In the genomic region with DNA sequence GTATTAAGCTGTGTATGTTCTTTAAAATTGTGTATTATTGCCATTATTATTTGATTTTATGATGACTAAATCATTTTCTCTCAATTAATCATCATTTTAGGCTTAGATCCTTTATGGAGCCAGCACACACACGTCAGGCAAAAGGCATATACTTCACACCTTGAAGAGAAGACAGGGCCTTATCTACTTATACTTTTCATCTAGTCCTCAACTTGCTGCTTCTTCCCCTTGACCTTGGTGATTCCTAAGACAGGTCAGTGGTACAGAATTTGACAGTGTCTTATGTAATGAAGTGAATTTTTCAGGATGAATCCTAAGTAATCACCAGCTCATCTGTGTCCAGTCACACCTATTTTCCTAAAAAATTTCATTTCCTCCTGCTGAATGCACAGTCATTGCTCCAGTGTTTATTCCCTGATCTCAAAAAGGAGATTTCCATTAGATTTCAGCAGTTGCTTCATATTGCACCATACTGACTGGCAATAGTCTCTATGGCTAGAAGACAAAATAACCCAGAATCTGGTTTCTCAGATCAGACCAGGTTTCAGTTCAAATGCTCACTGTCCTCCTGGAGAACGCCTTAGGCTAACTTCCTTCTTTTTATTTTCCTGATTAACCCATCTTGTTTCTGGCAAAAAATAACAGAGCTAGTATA, we compare ENCODE assay signal across 1 cellular context.
TF ChIP-seq lines count a peak whose summit lies in the region.

No MANE protein-coding gene starts in this region.

TF ChIP-seq in K562, 482 proteins besides CTCF, POLR2A, EP300 and RAD21 (continued from another document):
- TF ChIP-seq, protein P1, sequence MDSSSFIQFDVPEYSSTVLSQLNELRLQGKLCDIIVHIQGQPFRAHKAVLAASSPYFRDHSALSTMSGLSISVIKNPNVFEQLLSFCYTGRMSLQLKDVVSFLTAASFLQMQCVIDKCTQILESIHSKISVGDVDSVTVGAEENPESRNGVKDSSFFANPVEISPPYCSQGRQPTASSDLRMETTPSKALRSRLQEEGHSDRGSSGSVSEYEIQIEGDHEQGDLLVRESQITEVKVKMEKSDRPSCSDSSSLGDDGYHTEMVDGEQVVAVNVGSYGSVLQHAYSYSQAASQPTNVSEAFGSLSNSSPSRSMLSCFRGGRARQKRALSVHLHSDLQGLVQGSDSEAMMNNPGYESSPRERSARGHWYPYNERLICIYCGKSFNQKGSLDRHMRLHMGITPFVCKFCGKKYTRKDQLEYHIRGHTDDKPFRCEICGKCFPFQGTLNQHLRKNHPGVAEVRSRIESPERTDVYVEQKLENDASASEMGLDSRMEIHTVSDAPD (CRISPR knock-in tag; IDR thresholded peaks at IDR 0.05), result no peak
- TF ChIP-seq RFX7 (CRISPR knock-in tag; IDR thresholded peaks at IDR 0.05) (no peak), ZNF133 (CRISPR knock-in tag; IDR thresholded peaks at IDR 0.05) (no peak), ZNF785 (CRISPR knock-in tag; IDR thresholded peaks at IDR 0.05) (no peak), SRF (CRISPR knock-in tag; IDR thresholded peaks at IDR 0.05) (no peak), ZBED1 (IDR thresholded peaks at IDR 0.05) (no peak), ZNF507 (tag; conservative IDR thresholded peaks at IDR 0.05) (no peak), TCF7 (IDR thresholded peaks at IDR 0.05; ENCODE audit: borderline replicate concordance) (no peak), JUNB (CRISPR knock-in tag; conservative IDR thresholded peaks at IDR 0.05) (no peak), L3MBTL2 (IDR thresholded peaks at IDR 0.05) (peak; percentile 53; the same call in 1 of the 2 replicates), HSF4 (CRISPR knock-in tag; IDR thresholded peaks at IDR 0.05; ENCODE audit: borderline replicate concordance) (no peak), ZNF124 (CRISPR knock-in tag; IDR thresholded peaks at IDR 0.05) (no peak), KHSRP (IDR thresholded peaks at IDR 0.05) (no peak), RBFOX2 (IDR thresholded peaks at IDR 0.05; ENCODE audit: low read depth, low read length) (no peak), ZNF445 (CRISPR knock-in tag; IDR thresholded peaks at IDR 0.05; ENCODE audit: low read depth) (no peak), SAP30 (IDR thresholded peaks at IDR 0.05; ENCODE audit: borderline replicate concordance, insufficient read depth, low read depth, low read length, poor library complexity, severe bottlenecking) (no peak), ZNF644 (tag; IDR thresholded peaks at IDR 0.05; ENCODE audit: low read depth) (0 out of 2 replicates have a peak, but pooled peaks have one; percentile 34), SREBF2 (CRISPR knock-in tag; IDR thresholded peaks at IDR 0.05) (no peak), ZEB2 (IDR thresholded peaks at IDR 0.05) (peak; percentile 44; the same call in 1 of the 2 replicates), ZNF766 (CRISPR knock-in tag; conservative IDR thresholded peaks at IDR 0.05) (0 out of 2 replicates have a peak, but pooled peaks have one; percentile 18), CBX5 (IDR thresholded peaks at IDR 0.05; ENCODE audit: borderline replicate concordance, low read depth) (no peak), ELF4 (CRISPR knock-in tag; IDR thresholded peaks at IDR 0.05) (no peak), ZNF584 (CRISPR knock-in tag; IDR thresholded peaks at IDR 0.05; ENCODE audit: low read depth) (peak; percentile 59; the same call in 1 of the 2 replicates), SPI1 (IDR thresholded peaks at IDR 0.05; ENCODE audit: borderline replicate concordance, low read depth, low read length) (no peak), ETV1 (tag; conservative IDR thresholded peaks at IDR 0.05; ENCODE audit: low read depth) (0 out of 2 replicates have a peak, but pooled peaks have one; percentile 12), ZNF408 (CRISPR knock-in tag; IDR thresholded peaks at IDR 0.05; ENCODE audit: low read depth) (no peak), ZNF76 (CRISPR knock-in tag; IDR thresholded peaks at IDR 0.05; ENCODE audit: borderline replicate concordance) (no peak), BRD9 (IDR thresholded peaks at IDR 0.05; ENCODE audit: low read depth, partially characterized antibody) (no peak), KAT7 (CRISPR knock-in tag; IDR thresholded peaks at IDR 0.05; ENCODE audit: borderline replicate concordance) (no peak), ZNF717 (CRISPR knock-in tag; IDR thresholded peaks at IDR 0.05) (no peak), CEBPG (CRISPR knock-in tag; IDR thresholded peaks at IDR 0.05) (peak; percentile 79), CEBPG (tag; conservative IDR thresholded peaks at IDR 0.05 in 1 of 2, IDR thresholded peaks at IDR 0.05 in 1 of 2) (peak; percentile 90 to 96)
- TF ChIP-seq, protein P2, sequence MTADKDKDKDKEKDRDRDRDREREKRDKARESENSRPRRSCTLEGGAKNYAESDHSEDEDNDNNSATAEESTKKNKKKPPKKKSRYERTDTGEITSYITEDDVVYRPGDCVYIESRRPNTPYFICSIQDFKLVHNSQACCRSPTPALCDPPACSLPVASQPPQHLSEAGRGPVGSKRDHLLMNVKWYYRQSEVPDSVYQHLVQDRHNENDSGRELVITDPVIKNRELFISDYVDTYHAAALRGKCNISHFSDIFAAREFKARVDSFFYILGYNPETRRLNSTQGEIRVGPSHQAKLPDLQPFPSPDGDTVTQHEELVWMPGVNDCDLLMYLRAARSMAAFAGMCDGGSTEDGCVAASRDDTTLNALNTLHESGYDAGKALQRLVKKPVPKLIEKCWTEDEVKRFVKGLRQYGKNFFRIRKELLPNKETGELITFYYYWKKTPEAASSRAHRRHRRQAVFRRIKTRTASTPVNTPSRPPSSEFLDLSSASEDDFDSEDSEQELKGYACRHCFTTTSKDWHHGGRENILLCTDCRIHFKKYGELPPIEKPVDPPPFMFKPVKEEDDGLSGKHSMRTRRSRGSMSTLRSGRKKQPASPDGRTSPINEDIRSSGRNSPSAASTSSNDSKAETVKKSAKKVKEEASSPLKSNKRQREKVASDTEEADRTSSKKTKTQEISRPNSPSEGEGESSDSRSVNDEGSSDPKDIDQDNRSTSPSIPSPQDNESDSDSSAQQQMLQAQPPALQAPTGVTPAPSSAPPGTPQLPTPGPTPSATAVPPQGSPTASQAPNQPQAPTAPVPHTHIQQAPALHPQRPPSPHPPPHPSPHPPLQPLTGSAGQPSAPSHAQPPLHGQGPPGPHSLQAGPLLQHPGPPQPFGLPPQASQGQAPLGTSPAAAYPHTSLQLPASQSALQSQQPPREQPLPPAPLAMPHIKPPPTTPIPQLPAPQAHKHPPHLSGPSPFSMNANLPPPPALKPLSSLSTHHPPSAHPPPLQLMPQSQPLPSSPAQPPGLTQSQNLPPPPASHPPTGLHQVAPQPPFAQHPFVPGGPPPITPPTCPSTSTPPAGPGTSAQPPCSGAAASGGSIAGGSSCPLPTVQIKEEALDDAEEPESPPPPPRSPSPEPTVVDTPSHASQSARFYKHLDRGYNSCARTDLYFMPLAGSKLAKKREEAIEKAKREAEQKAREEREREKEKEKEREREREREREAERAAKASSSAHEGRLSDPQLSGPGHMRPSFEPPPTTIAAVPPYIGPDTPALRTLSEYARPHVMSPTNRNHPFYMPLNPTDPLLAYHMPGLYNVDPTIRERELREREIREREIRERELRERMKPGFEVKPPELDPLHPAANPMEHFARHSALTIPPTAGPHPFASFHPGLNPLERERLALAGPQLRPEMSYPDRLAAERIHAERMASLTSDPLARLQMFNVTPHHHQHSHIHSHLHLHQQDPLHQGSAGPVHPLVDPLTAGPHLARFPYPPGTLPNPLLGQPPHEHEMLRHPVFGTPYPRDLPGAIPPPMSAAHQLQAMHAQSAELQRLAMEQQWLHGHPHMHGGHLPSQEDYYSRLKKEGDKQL (CRISPR knock-in tag; IDR thresholded peaks at IDR 0.05; ENCODE audit: borderline replicate concordance), result no peak
- TF ChIP-seq, protein P3, sequence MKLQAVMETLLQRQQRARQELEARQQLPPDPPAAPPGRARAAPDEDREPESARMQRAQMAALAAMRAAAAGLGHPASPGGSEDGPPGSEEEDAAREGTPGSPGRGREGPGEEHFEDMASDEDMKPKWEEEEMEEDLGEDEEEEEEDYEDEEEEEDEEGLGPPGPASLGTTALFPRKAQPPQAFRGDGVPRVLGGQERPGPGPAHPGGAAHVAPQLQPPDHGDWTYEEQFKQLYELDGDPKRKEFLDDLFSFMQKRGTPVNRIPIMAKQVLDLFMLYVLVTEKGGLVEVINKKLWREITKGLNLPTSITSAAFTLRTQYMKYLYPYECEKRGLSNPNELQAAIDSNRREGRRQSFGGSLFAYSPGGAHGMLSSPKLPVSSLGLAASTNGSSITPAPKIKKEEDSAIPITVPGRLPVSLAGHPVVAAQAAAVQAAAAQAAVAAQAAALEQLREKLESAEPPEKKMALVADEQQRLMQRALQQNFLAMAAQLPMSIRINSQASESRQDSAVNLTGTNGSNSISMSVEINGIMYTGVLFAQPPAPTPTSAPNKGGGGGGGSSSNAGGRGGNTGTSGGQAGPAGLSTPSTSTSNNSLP (IDR thresholded peaks at IDR 0.05; ENCODE audit: borderline replicate concordance, low read depth, low read length), result no peak
- TF ChIP-seq, protein P4, sequence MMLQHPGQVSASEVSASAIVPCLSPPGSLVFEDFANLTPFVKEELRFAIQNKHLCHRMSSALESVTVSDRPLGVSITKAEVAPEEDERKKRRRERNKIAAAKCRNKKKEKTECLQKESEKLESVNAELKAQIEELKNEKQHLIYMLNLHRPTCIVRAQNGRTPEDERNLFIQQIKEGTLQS (IDR thresholded peaks at IDR 0.05), result peak; percentile 46; the same call in 1 of the 2 replicates
- TF ChIP-seq, protein P4 (CRISPR knock-in tag; conservative IDR thresholded peaks at IDR 0.05), result no peak
- TF ChIP-seq, protein P5, sequence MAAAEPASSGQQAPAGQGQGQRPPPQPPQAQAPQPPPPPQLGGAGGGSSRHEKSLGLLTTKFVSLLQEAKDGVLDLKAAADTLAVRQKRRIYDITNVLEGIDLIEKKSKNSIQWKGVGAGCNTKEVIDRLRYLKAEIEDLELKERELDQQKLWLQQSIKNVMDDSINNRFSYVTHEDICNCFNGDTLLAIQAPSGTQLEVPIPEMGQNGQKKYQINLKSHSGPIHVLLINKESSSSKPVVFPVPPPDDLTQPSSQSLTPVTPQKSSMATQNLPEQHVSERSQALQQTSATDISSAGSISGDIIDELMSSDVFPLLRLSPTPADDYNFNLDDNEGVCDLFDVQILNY (CRISPR knock-in tag; IDR thresholded peaks at IDR 0.05), result no peak
- TF ChIP-seq, protein P6, sequence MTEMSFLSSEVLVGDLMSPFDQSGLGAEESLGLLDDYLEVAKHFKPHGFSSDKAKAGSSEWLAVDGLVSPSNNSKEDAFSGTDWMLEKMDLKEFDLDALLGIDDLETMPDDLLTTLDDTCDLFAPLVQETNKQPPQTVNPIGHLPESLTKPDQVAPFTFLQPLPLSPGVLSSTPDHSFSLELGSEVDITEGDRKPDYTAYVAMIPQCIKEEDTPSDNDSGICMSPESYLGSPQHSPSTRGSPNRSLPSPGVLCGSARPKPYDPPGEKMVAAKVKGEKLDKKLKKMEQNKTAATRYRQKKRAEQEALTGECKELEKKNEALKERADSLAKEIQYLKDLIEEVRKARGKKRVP (CRISPR knock-in tag; IDR thresholded peaks at IDR 0.05), result peak; percentile 79; the same call in 1 of the 2 replicates
- TF ChIP-seq, protein P7, sequence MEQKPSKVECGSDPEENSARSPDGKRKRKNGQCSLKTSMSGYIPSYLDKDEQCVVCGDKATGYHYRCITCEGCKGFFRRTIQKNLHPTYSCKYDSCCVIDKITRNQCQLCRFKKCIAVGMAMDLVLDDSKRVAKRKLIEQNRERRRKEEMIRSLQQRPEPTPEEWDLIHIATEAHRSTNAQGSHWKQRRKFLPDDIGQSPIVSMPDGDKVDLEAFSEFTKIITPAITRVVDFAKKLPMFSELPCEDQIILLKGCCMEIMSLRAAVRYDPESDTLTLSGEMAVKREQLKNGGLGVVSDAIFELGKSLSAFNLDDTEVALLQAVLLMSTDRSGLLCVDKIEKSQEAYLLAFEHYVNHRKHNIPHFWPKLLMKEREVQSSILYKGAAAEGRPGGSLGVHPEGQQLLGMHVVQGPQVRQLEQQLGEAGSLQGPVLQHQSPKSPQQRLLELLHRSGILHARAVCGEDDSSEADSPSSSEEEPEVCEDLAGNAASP (IDR thresholded peaks at IDR 0.05), result no peak
- TF ChIP-seq, protein P8, sequence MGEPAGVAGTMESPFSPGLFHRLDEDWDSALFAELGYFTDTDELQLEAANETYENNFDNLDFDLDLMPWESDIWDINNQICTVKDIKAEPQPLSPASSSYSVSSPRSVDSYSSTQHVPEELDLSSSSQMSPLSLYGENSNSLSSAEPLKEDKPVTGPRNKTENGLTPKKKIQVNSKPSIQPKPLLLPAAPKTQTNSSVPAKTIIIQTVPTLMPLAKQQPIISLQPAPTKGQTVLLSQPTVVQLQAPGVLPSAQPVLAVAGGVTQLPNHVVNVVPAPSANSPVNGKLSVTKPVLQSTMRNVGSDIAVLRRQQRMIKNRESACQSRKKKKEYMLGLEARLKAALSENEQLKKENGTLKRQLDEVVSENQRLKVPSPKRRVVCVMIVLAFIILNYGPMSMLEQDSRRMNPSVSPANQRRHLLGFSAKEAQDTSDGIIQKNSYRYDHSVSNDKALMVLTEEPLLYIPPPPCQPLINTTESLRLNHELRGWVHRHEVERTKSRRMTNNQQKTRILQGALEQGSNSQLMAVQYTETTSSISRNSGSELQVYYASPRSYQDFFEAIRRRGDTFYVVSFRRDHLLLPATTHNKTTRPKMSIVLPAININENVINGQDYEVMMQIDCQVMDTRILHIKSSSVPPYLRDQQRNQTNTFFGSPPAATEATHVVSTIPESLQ (CRISPR knock-in tag; IDR thresholded peaks at IDR 0.05), result no peak
- TF ChIP-seq, protein P9, sequence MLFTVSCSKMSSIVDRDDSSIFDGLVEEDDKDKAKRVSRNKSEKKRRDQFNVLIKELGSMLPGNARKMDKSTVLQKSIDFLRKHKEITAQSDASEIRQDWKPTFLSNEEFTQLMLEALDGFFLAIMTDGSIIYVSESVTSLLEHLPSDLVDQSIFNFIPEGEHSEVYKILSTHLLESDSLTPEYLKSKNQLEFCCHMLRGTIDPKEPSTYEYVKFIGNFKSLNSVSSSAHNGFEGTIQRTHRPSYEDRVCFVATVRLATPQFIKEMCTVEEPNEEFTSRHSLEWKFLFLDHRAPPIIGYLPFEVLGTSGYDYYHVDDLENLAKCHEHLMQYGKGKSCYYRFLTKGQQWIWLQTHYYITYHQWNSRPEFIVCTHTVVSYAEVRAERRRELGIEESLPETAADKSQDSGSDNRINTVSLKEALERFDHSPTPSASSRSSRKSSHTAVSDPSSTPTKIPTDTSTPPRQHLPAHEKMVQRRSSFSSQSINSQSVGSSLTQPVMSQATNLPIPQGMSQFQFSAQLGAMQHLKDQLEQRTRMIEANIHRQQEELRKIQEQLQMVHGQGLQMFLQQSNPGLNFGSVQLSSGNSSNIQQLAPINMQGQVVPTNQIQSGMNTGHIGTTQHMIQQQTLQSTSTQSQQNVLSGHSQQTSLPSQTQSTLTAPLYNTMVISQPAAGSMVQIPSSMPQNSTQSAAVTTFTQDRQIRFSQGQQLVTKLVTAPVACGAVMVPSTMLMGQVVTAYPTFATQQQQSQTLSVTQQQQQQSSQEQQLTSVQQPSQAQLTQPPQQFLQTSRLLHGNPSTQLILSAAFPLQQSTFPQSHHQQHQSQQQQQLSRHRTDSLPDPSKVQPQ (CRISPR knock-in tag; IDR thresholded peaks at IDR 0.05; ENCODE audit: borderline replicate concordance), result no peak
